Comparison of ENCODE assay signal across 19 cellular contexts in the genomic region with DNA sequence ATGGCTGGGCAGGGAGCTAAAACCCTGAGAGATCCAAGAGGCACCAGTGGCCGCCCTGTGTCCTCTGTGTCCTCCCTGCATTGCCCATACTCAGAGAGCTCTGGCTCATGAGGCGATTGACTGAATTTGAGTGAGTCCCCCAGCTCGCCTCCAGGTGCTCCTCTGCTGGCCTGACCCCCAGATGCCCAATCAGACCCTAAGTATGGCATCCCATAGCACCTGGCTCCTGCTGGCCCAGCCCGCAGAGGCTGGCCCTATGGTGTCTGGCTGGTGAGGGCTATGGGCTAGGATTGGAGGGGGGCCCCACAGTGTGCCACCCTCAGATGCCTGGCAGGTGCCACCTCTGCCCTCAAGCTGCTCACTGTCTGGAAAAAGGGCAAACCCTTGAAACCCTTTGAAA. TPM values are rescaled to one million over a fixed set of nuclear protein-coding genes. Genes with fewer than 3 reads are reported as not detected.
DNase-seq lines count a peak whose midpoint lies in the region; ATAC-seq, FAIRE-seq and TF ChIP-seq lines count a peak whose summit lies in the region.
"Had no signal": no experiment of that assay in that cellular context is flagged by ENCODE, and none has a peak within 500 bp of the region (broad histone marks: within the 10 kb centered on the region; RNA-seq: fewer than 3 reads in every experiment).

No MANE protein-coding gene starts in this region.

- H3K4me2 ChIP-seq in DND-41 (ENCODE audit: insufficient read depth, low read length) (no peak overlapping the region), astrocyte (ENCODE audit: low read length) (no peak overlapping the region)

- H3K27me3 ChIP-seq in DND-41 (ENCODE audit: insufficient read depth, low read length, poor library complexity) (peaks cover 5% of the 10 kb centered on the region), astrocyte (ENCODE audit: insufficient read depth, low read length) (no peaks in the 10 kb centered on the region), testis (no peaks in the 10 kb centered on the region)
- H3K27me3 ChIP-seq: Peyer's patch had no signal

- H3K4me3 Mint-ChIP-seq in astrocyte (ENCODE audit: unreplicated experiment) (peak overlapping the region; percentile 71), nephron (peak overlapping the region in 2 of 3 experiments; percentile 77 to 78)

- H2AFZ ChIP-seq in DND-41 (ENCODE audit: low read depth, low read length) (0 out of 2 replicates have a peak overlapping the region, but pooled peaks have one; percentile 25), astrocyte (ENCODE audit: low read depth, low read length) (no peak overlapping the region)

- no peaks in the 10 kb centered on the region for H3K9me3 ChIP-seq in DND-41 (ENCODE audit: insufficient read depth, low read length, severe bottlenecking)
- H3K9me3 ChIP-seq in astrocyte (ENCODE audit: insufficient read depth, low read depth, low read length), result no peaks in the 10 kb centered on the region
- no peaks in the 10 kb centered on the region for H3K9me3 ChIP-seq in testis
- H3K9me3 ChIP-seq: Peyer's patch had no signal

- H3K79me2 ChIP-seq in DND-41 (ENCODE audit: insufficient read depth, low read length) (peaks cover 33% of the 10 kb centered on the region), astrocyte (ENCODE audit: insufficient read depth, low read length) (peaks cover 33% of the 10 kb centered on the region)

- H3K9me3 Mint-ChIP-seq in astrocyte (ENCODE audit: unreplicated experiment) (no peaks in the 10 kb centered on the region), nephron (no peaks in the 10 kb centered on the region)

- intact Hi-C loops in testis (cut with DNase I; ENCODE audit: low total_unique reads), result no loop called here

- TF ChIP-seq CTCF in DND-41 (IDR thresholded peaks at IDR 0.05; ENCODE audit: borderline replicate concordance, extremely low read depth, low read length, poor library complexity, severe bottlenecking) (no peak), astrocyte (IDR thresholded peaks at IDR 0.05; ENCODE audit: insufficient read depth, low read depth, low read length) (no peak), nephron (IDR thresholded peaks at IDR 0.05; ENCODE audit: unreplicated experiment in 3 of 3) (no peak), testis (IDR thresholded peaks at IDR 0.05) (no peak)

- H3K27ac Mint-ChIP-seq in astrocyte (ENCODE audit: unreplicated experiment) (peak overlapping the region; percentile 12), nephron (peak overlapping the region in 1 of 3 experiments; percentile 30)

- H3K4me1 ChIP-seq in DND-41 (ENCODE audit: insufficient read depth, low read length) (peaks cover 28% of the 10 kb centered on the region), astrocyte (ENCODE audit: insufficient read depth, low read length) (peaks cover 13% of the 10 kb centered on the region), testis (peaks cover 28% of the 10 kb centered on the region)

- WGBS in testis, 2 donors, result 98 to 100% methylated on average over 2 to 4 of the region's 4 CpGs

- TF ChIP-seq POLR2A in testis (IDR thresholded peaks at IDR 0.05), result no peak

- peaks cover 23% of the 10 kb centered on the region for H3K4me1 Mint-ChIP-seq in astrocyte (ENCODE audit: low read depth, unreplicated experiment)
- H3K4me1 Mint-ChIP-seq in nephron, result peaks cover 22% of the 10 kb centered on the region

- H4K20me1 ChIP-seq in DND-41 (ENCODE audit: insufficient read depth, low read length) (peaks cover 26% of the 10 kb centered on the region), astrocyte (ENCODE audit: insufficient read depth, low read length) (peaks cover 30% of the 10 kb centered on the region)

- peaks cover 4% of the 10 kb centered on the region for H3K36me3 Mint-ChIP-seq in astrocyte (ENCODE audit: low read depth, unreplicated experiment)
- no peaks in the 10 kb centered on the region for H3K36me3 Mint-ChIP-seq in nephron (ENCODE audit: low read depth)

- FAIRE-seq in astrocyte (lab: Jason Lieb, UNC), result no peak
- FAIRE-seq: GM19239, HTR-8/SVneo had no signal

- DNase-seq in DND-41, result no peak
- DNase-seq in astrocyte (ENCODE audit: low read depth), result no peak
- no peak for DNase-seq in testis
- no peak for DNase-seq in Kasumi-1 (lab: John Stamatoyannopoulos, UW)
- DNase-seq in effector CD8-positive, alpha-beta T cell (lab: John Stamatoyannopoulos, UW), result no peak
- DNase-seq: DMS153, GF-D8, MM.1S, NCI-H1092, NCI-H1694, NCI-H2081 treated with DMSO at 0.1 percent for 48 hours, Peyer's patch, Right ventricle myocardium superior had no signal

- ATAC-seq in DND-41 (ENCODE audit: insufficient read depth, low read depth) (no peak), HG03025 (IDR thresholded peaks at IDR 0.05; ENCODE audit: low FRiP score, unreplicated experiment) (no peak), GM21423 (IDR thresholded peaks at IDR 0.05; ENCODE audit: unreplicated experiment) (no peak)

- H3K4me3 ChIP-seq in DND-41 (ENCODE audit: low read depth in 1 of 2, low read length in 2 of 2) (no peak overlapping the region), astrocyte (ENCODE audit: insufficient read depth, low read depth, low read length) (no peak overlapping the region), testis (no peak overlapping the region)
- H3K4me3 ChIP-seq: Peyer's patch had no signal

- peaks cover 13% of the 10 kb centered on the region for H3K36me3 ChIP-seq in DND-41 (ENCODE audit: insufficient read depth, low read length)
- no peaks in the 10 kb centered on the region for H3K36me3 ChIP-seq in astrocyte (ENCODE audit: insufficient read depth, low read length)
- no peaks in the 10 kb centered on the region for H3K36me3 ChIP-seq in testis (ENCODE audit: low read depth, missing control alignments)
- H3K36me3 ChIP-seq: Peyer's patch had no signal

- peaks cover 7% of the 10 kb centered on the region for H3K27me3 Mint-ChIP-seq in astrocyte (ENCODE audit: low read depth, unreplicated experiment)
- H3K27me3 Mint-ChIP-seq in nephron (ENCODE audit: low read depth), result no peaks in the 10 kb centered on the region
- H3K27me3 Mint-ChIP-seq: B cell had no signal

- H3K27ac ChIP-seq in DND-41 (ENCODE audit: low read length) (no peak overlapping the region), astrocyte (ENCODE audit: low read depth, low read length) (no peak overlapping the region), testis (peak overlapping the region; percentile 61 to 72)
- H3K27ac ChIP-seq: Peyer's patch had no signal

- no peak overlapping the region for H3K9ac ChIP-seq in DND-41 (ENCODE audit: low read depth, low read length)
- H3K9ac ChIP-seq in astrocyte (ENCODE audit: low read length), result no peak overlapping the region

RNA-seq across cellular contexts. Expression of gene TKT, which starts 1.6 kb away (rescaled TPM):
- total RNA-seq in astrocyte (265 and 318 TPM in 2 replicates), testis (100 to 1,000 TPM; 112 to 184 TPM)
- 99.9 TPM for polyA plus RNA-seq in testis (ENCODE audit: insufficient read depth, low read depth, low replicate concordance)

Comparison
In these comparisons a context has a peak if more than half of its experiments do, and no peak if none do; other contexts are left out.
1. H3K27ac ChIP-seq: peak in testis (2 of 2); none in DND-41 (single experiment) and astrocyte (single experiment).